In genomic region chr11:56013805-56014204, GRCh38 we compare ENCODE assay signal across 26 cellular contexts. TPM values are rescaled to one million over a fixed set of nuclear protein-coding genes. Genes with fewer than 3 reads are reported as not detected.
"Had no signal": no experiment of that assay in that cellular context is flagged by ENCODE, and none has a peak within 500 bp of the region (broad histone marks: within the 10 kb centered on the region; RNA-seq: fewer than 3 reads in every experiment).

No MANE protein-coding gene starts in this region.

- H3K4me3 ChIP-seq: SJSA1, SK-N-MC had no signal

- DNase-seq: IMR-90, Kasumi-1, KG1, MV-4-11, NCI-H1048, NCI-H1105, NCI-H1417, NCI-H1436 treated with DMSO at 0.1 percent for 48 hours, NCI-H1694, NCI-H187 treated with DMSO at 0.1 percent for 48 hours, NCI-H2029 treated with DMSO at 0.1 percent for 48 hours, NCI-H2227 treated with DMSO at 0.1 percent for 48 hours, NCI-H446, NCI-H510A, NCI-H524 treated with DMSO at 0.1 percent for 48 hours, NCI-H69, NCI-H774, Right ventricle myocardium superior, RPMI8226, SIG-M5, T-cell had no signal

- H3K27ac ChIP-seq: SJSA1, SK-N-MC had no signal

- H3K9me3 ChIP-seq: SJSA1 had no signal

- H3K27me3 ChIP-seq: SJSA1 had no signal

- H3K4me1 ChIP-seq: SJSA1 had no signal

- H3K36me3 ChIP-seq: SJSA1 had no signal

- ATAC-seq: HepG2, T-cell had no signal

RNA-seq across cellular contexts. Expression of gene OR5AS1, which starts 13.6 kb away (rescaled TPM):
- total RNA-seq: HepG2, HT1080, IMR-90, M059J, Right ventricle myocardium superior, SJSA1, T-cell had no signal
- polyA plus RNA-seq: HepG2, IMR-90 had no signal

RNA-seq across cellular contexts. Expression of gene OR5F1, which starts 19.4 kb away (rescaled TPM):
- total RNA-seq: HepG2, HT1080, IMR-90, M059J, Right ventricle myocardium superior, SJSA1, T-cell had no signal
- polyA plus RNA-seq: HepG2, IMR-90 had no signal

RNA-seq across cellular contexts. Expression of gene OR10AG1, which starts 44.1 kb away (rescaled TPM):
- total RNA-seq: HepG2, HT1080, IMR-90, M059J, Right ventricle myocardium superior, SJSA1, T-cell had no signal
- polyA plus RNA-seq: HepG2, IMR-90 had no signal
